In genomic region chr6:16259604-16260003, GRCh38 we compare ENCODE assay signal across 1 cellular context. TPM values are rescaled to one million over a fixed set of nuclear protein-coding genes. Genes with fewer than 3 reads are reported as not detected.
"Had no signal": no experiment of that assay in that cellular context is flagged by ENCODE, and none has a peak within 500 bp of the region (broad histone marks: within the 10 kb centered on the region; RNA-seq: fewer than 3 reads in every experiment).

No MANE protein-coding gene starts in this region.

RNA-seq across cellular contexts. Expression of gene GMPR, which starts 21.2 kb away (rescaled TPM):
- total RNA-seq: OCI-LY7 had no signal
